ENCODE assay signal across 1 cellular context in genomic region chr11:67265633-67266423, GRCh38.
A peak's percentile ranks its signal among the peaks of the same experiment; 100 is the strongest.
TF ChIP-seq lines count a peak whose summit lies in the region.

No MANE protein-coding gene starts in this region.

TF ChIP-seq in K562, 482 proteins besides CTCF, POLR2A, EP300 and RAD21 (continued from another document):
- TF ChIP-seq ARID3B (CRISPR knock-in tag; IDR thresholded peaks at IDR 0.05; ENCODE audit: borderline replicate concordance): 0 out of 2 replicates have a peak, but pooled peaks have one; percentile 40
- no peak for TF ChIP-seq ZNF311 (CRISPR knock-in tag; IDR thresholded peaks at IDR 0.05)
- peak; percentile 23 for TF ChIP-seq HMGN3 (IDR thresholded peaks at IDR 0.05; ENCODE audit: borderline replicate concordance, extremely low read depth, insufficient read length, low read depth, low read length)
- TF ChIP-seq ZBTB7A (IDR thresholded peaks at IDR 0.05; ENCODE audit: borderline replicate concordance, control insufficient read depth, low read depth, low read length): peak; percentile 89
- TF ChIP-seq ZNF444 (CRISPR knock-in tag; IDR thresholded peaks at IDR 0.05): no peak
- TF ChIP-seq ELK1 (CRISPR knock-in tag; IDR thresholded peaks at IDR 0.05): no peak
- peak; percentile 71 for TF ChIP-seq SMC3 (conservative IDR thresholded peaks at IDR 0.05; ENCODE audit: insufficient read depth, low read depth, low read length)
- peak in 1 of 2 experiments; percentile 12; a peak in 1 of 4 replicates for TF ChIP-seq SIN3A (IDR thresholded peaks at IDR 0.05; ENCODE audit: borderline replicate concordance in 2 of 2, control insufficient read depth in 1 of 2, low read depth in 2 of 2, low read length in 2 of 2)
- TF ChIP-seq RB1 (IDR thresholded peaks at IDR 0.05; ENCODE audit: low read depth): peak; percentile 95
- no peak for TF ChIP-seq ADNP (tag; IDR thresholded peaks at IDR 0.05)
- peak; percentile 82 for TF ChIP-seq VEZF1 (CRISPR knock-in tag; IDR thresholded peaks at IDR 0.05)
- TF ChIP-seq CTCFL (IDR thresholded peaks at IDR 0.05; ENCODE audit: borderline replicate concordance, insufficient read depth, low read depth, low read length, poor library complexity, severe bottlenecking): peak; percentile 74
- TF ChIP-seq UBTF (IDR thresholded peaks at IDR 0.05; ENCODE audit: borderline replicate concordance in 1 of 2, low read depth in 2 of 2, low read length in 2 of 2): 0 out of 4 replicates have a peak, but pooled peaks of 1 of the 2 experiments have one; percentile 61
- TF ChIP-seq E2F6 (IDR thresholded peaks at IDR 0.05; ENCODE audit: borderline replicate concordance in 1 of 2, extremely low read depth in 1 of 2, insufficient read depth in 1 of 2, insufficient read length in 1 of 2, low read depth in 1 of 2, low read length in 1 of 2, poor library complexity in 1 of 2, severe bottlenecking in 1 of 2): peak in 1 of 2 experiments; percentile 21
- TF ChIP-seq ZNF511 (CRISPR knock-in tag; IDR thresholded peaks at IDR 0.05): peak; percentile 51; the same call in 1 of the 2 replicates
- TF ChIP-seq ZNF184 (CRISPR knock-in tag; IDR thresholded peaks at IDR 0.05): no peak
- TF ChIP-seq NR2C1 (IDR thresholded peaks at IDR 0.05): 0 out of 2 replicates have a peak, but pooled peaks have one; percentile 29
- TF ChIP-seq NR2C1 (tag; IDR thresholded peaks at IDR 0.05): no peak; the same call in 1 of the 2 replicates
